ENCODE assay signal across 8 cellular contexts in genomic region chr3:133661454-133662255, GRCh38. TPM values are rescaled to one million over a fixed set of nuclear protein-coding genes. Genes with fewer than 3 reads are reported as not detected.
DNase-seq lines count a peak whose midpoint lies in the region; ATAC-seq and TF ChIP-seq lines count a peak whose summit lies in the region.

TOPBP1 (minus strand) TSS chr3:133661941; CDS start chr3:133661127, 814 bp downstream.

- peak within 1 kb of the TSS; percentile 1 for H3K27ac ChIP-seq in cingulate gyrus (ENCODE audit: low read depth, low read length)

- no peaks in the 10 kb centered on the region for H3K27me3 ChIP-seq in BJ (ENCODE audit: control insufficient read depth, insufficient read depth, low read length)

- POLR2A ChIA-PET in BJ (lab: Charles Lee) = no interaction called here

- DNase-seq in BJ (ENCODE audit: low read depth) (no peak), GM19240 (ENCODE audit: insufficient read length, low spot score) (peak; percentile 78), NCI-H510A treated with DMSO at 0.1 percent for 48 hours (lab: John Stamatoyannopoulos, UW) (peak; percentile 47), kidney glomerular epithelial cell (lab: John Stamatoyannopoulos, UW) (peak; percentile 53)
- DNase-seq in activated CD4-positive, alpha-beta T cell treated with anti-CD3 and anti-CD28 coated beads for 4 hours = peak; percentile 82 to 83
- DNase-seq in stimulated activated CD4-positive, alpha-beta T cell treated with anti-CD3 and anti-CD28 coated beads, Interleukin-1b, Interleukin-23, amount 100 ng/mL, for 1 hour (ENCODE audit: low read depth in 2 of 2) = peak; percentile 42 to 74

- TF ChIP-seq CTCF in BJ (IDR thresholded peaks at IDR 0.05; ENCODE audit: insufficient read depth, low read depth, low read length) = no peak

- H3K4me3 ChIP-seq in BJ (ENCODE audit: low read depth, low read length) = peak within 1 kb of the TSS; percentile 75

- peak; percentile 84 for ATAC-seq in HG03442 (IDR thresholded peaks at IDR 0.05; ENCODE audit: unreplicated experiment)

- H3K36me3 ChIP-seq in BJ (ENCODE audit: control insufficient read depth, insufficient read depth, low read length) = no peaks in the 10 kb centered on the region

- CTCF ChIA-PET in BJ (lab: Yijun Ruan, JAX) = interaction anchor here (0.5 to 2.4 kb wide), 5 partner anchors 11 to 931 kb away, joined by 3 to 10 read pairs (median 4); no protein-coding TSS in a partner anchor

RNA-seq across cellular contexts. Expression of gene TOPBP1, which starts in this region (rescaled TPM):
- polyA plus RNA-seq in BJ (2011; rRNA removed) = 18.9 and 22.1 TPM in 2 replicates
- polyA minus RNA-seq in BJ (2011; rRNA and poly(A)+ RNA removed) = 19.9 and 20.2 TPM in 2 replicates
